In the genomic region with DNA sequence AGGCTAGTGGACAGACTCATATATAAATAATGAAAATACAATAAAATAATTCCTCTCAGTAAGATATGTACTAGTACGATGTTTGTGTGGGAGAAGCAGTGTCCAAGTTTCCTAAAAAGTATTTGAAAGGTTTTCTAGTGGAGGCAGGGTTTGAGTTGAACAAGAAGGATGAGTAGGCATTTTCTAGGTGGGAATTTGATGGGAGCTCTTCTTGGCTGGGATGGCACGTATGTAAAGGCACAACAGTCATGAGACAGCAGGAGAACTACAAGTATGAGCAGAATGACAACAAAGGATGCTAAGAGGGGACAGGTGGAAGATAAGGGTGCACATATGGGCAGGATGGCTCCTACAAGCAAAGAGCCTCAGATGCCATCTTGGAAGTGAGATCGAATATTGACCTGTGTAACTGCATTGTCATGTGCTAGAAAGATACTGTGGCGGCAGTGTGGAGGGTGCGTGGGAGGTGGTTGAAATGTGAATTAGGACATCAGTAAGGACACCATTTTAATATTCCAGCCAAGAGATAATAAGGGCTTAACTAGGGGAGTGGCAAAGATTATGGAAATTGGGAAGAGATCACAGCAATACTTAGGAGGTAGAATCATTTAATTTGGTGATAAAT, we compare ENCODE assay signal across 34 cellular contexts.
"Had no signal": no experiment of that assay in that cellular context is flagged by ENCODE, and none has a peak within 500 bp of the region (broad histone marks: within the 10 kb centered on the region; RNA-seq: fewer than 3 reads in every experiment).

No MANE protein-coding gene starts in this region.

- H3K9me3 ChIP-seq: colonic mucosa, esophagus squamous epithelium had no signal

- H3K4me1 ChIP-seq: colonic mucosa, esophagus squamous epithelium, gastroesophageal sphincter had no signal

- FAIRE-seq: astrocyte, endometrium, endothelial cell of umbilical vein had no signal

- H3K27me3 Mint-ChIP-seq: activated B cell treated with CpG ODN at 0.5 μM for 24 hours; activated CD8-positive, alpha-beta T cell treated with anti-CD3 and anti-CD28 coated beads for 36 hours; activated naive CD8-positive, alpha-beta T cell; activated T-helper 17 cell treated with anti-CD3 and anti-CD28 coated beads, Interleukin-2, amount 50 U/mL, for 72 hours; T-helper 17 cell had no signal

- DNase-seq: activated B cell treated with CpG ODN at 0.5 μM for 24 hours; activated CD4-positive, alpha-beta T cell treated with anti-CD3 and anti-CD28 coated beads for 48 hours; activated CD4-positive, alpha-beta T cell treated with anti-CD3 and anti-CD28 coated beads, Interleukin-2, amount 50 U/mL, for 1 hour; activated CD4-positive, alpha-beta T cell treated with anti-CD3 and anti-CD28 coated beads, Interleukin-2, amount 50 U/mL, for 48 hours; activated CD8-positive, alpha-beta memory T cell treated with anti-CD3 and anti-CD28 coated beads for 24 hours; activated CD8-positive, alpha-beta T cell treated with anti-CD3 and anti-CD28 coated beads for 36 hours; activated effector memory CD4-positive, alpha-beta T cell treated with Interleukin-2 at 50 U/mL for 16 hours; activated gamma-delta T cell treated with Interleukin-2 at 50 U/mL for 16 hours; activated naive CD4-positive, alpha-beta T cell treated with anti-CD3 and anti-CD28 coated beads, Interleukin-2, amount 50 U/mL, for 16 hours; activated naive CD4-positive, alpha-beta T cell treated with Interleukin-2 at 50 U/mL for 16 hours; activated T-cell treated with anti-CD3 and anti-CD28 coated beads, Interleukin-2, amount 50 U/mL, for 4 hours; amniotic stem cell; anterior cingulate cortex; brain microvascular endothelial cell; central memory CD4-positive, alpha-beta T cell; cerebellar nuclear complex; colonic mucosa; effector CD8-positive, alpha-beta T cell; esophagus squamous epithelium; foreskin melanocyte; head of caudate nucleus; T-helper 17 cell; T1000; WERI-Rb-1 had no signal

- H3K9me3 Mint-ChIP-seq: activated B cell treated with CpG ODN at 0.5 μM for 24 hours; activated CD8-positive, alpha-beta T cell treated with anti-CD3 and anti-CD28 coated beads for 36 hours had no signal

- H3K27ac Mint-ChIP-seq: activated B cell treated with CpG ODN at 0.5 μM for 24 hours; activated CD8-positive, alpha-beta T cell treated with anti-CD3 and anti-CD28 coated beads for 36 hours; activated naive CD8-positive, alpha-beta T cell; activated T-helper 17 cell treated with anti-CD3 and anti-CD28 coated beads, Interleukin-2, amount 50 U/mL, for 72 hours; T-helper 17 cell; T-helper 2 cell treated with Interferon-gamma antibody and Interleukin-4, amounts not matched to agents 5 μg/mL and 100 μg/mL, for 36 hours had no signal

- H3K4me3 ChIP-seq: cardiac muscle cell, colonic mucosa, esophagus squamous epithelium, gastroesophageal sphincter had no signal

- H3K4me3 Mint-ChIP-seq: activated B cell treated with CpG ODN at 0.5 μM for 24 hours; activated CD8-positive, alpha-beta T cell treated with anti-CD3 and anti-CD28 coated beads for 36 hours; activated naive CD8-positive, alpha-beta T cell; activated T-cell treated with anti-CD3 and anti-CD28 coated beads, Interleukin-2, amount 50 U/mL, for 4 hours; activated T-helper 17 cell treated with anti-CD3 and anti-CD28 coated beads, Interleukin-2, amount 50 U/mL, for 72 hours; T-helper 17 cell; T-helper 2 cell treated with Interferon-gamma antibody and Interleukin-4, amounts not matched to agents 5 μg/mL and 100 μg/mL, for 36 hours had no signal

- H3K36me3 ChIP-seq: brain microvascular endothelial cell, cardiac muscle cell, colonic mucosa, esophagus squamous epithelium, gastroesophageal sphincter, WERI-Rb-1 had no signal

- H3K4me1 Mint-ChIP-seq: activated B cell treated with CpG ODN at 0.5 μM for 24 hours; activated T-helper 17 cell treated with anti-CD3 and anti-CD28 coated beads, Interleukin-2, amount 50 U/mL, for 72 hours; T-helper 17 cell had no signal

- ATAC-seq: activated CD4-positive, CD25-positive, alpha-beta regulatory T cell treated with anti-CD3 and anti-CD28 coated beads, Interleukin-2, amount 50 U/mL, for 24 hours; activated CD8-positive, alpha-beta T cell treated with anti-CD3 and anti-CD28 coated beads for 36 hours; activated T-cell treated with anti-CD3 and anti-CD28 coated beads, Interleukin-2, amount 50 U/mL, for 4 hours; activated T-helper 17 cell treated with anti-CD3 and anti-CD28 coated beads, Interleukin-2, amount 50 U/mL, for 72 hours; gastroesophageal sphincter; T-helper 17 cell had no signal

- H3K27me3 ChIP-seq: brain microvascular endothelial cell, cardiac muscle cell, colonic mucosa, esophagus squamous epithelium, gastroesophageal sphincter had no signal

- H3K27ac ChIP-seq: brain microvascular endothelial cell, cardiac muscle cell, colonic mucosa, epithelial cell of prostate, esophagus squamous epithelium, gastroesophageal sphincter, WERI-Rb-1 had no signal
